ENCODE assay signal across 8 cellular contexts in genomic region chr14:80055912-80056801, GRCh38.
DNase-seq lines count a peak whose midpoint lies in the region; ATAC-seq, FAIRE-seq and TF ChIP-seq lines count a peak whose summit lies in the region.

No MANE protein-coding gene starts in this region.

- H3K4me3 Mint-ChIP-seq in progenitor cell of endocrine pancreas (ENCODE audit: low read depth) (no peak overlapping the region), natural killer cell (no peak overlapping the region)

- TF ChIP-seq CTCF in progenitor cell of endocrine pancreas (IDR thresholded peaks at IDR 0.05; ENCODE audit: unreplicated experiment) (peak; percentile 81), natural killer cell (IDR thresholded peaks at IDR 0.05) (no peak)

- H3K9me3 Mint-ChIP-seq in progenitor cell of endocrine pancreas (ENCODE audit: low read depth) (peaks cover 3% of the 10 kb centered on the region), natural killer cell (peaks cover 2 to 3% of the 10 kb centered on the region in 2 donors)

- intact Hi-C loops in natural killer cell (cut with micrococcal nuclease): no loop called here

- H3K36me3 Mint-ChIP-seq in progenitor cell of endocrine pancreas (ENCODE audit: insufficient read depth): no peaks in the 10 kb centered on the region
- no peaks in the 10 kb centered on the region for H3K36me3 Mint-ChIP-seq in natural killer cell

- no peak for ATAC-seq in natural killer cell

- DNase-seq in NK-92 treated with Interleukin-12 subunit alpha and Interleukin-12 subunit beta, amount 100 ng/mL, for 24 hours (lab: John Stamatoyannopoulos, UW): peak; percentile 0
- no peak for DNase-seq in NK-92 (lab: John Stamatoyannopoulos, UW; ENCODE audit: unreplicated experiment)
- peak; percentile 49 for DNase-seq in NAMALWA (ENCODE audit: low spot score)
- peak; percentile 52 for DNase-seq in SW480 (ENCODE audit: low spot score)
- DNase-seq in frontal cortex (ENCODE audit: low spot score in 2 of 2): peak; percentile 11 to 14
- peak; percentile 18 for DNase-seq in progenitor cell of endocrine pancreas (ENCODE audit: low spot score, unreplicated experiment)
- no peak for DNase-seq in natural killer cell
- no peak for DNase-seq in amniotic stem cell (lab: John Stamatoyannopoulos, UW)

- H3K27me3 Mint-ChIP-seq in progenitor cell of endocrine pancreas (peaks cover 8% of the 10 kb centered on the region), natural killer cell (ENCODE audit: low read depth in 2 of 2) (no peaks in the 10 kb centered on the region)

- no peak overlapping the region for H3K27ac Mint-ChIP-seq in progenitor cell of endocrine pancreas
- no peak overlapping the region for H3K27ac Mint-ChIP-seq in natural killer cell

- H3K4me1 Mint-ChIP-seq in progenitor cell of endocrine pancreas (ENCODE audit: low read depth) (peaks cover 1% of the 10 kb centered on the region), natural killer cell (no peaks in the 10 kb centered on the region)

- FAIRE-seq in frontal cortex (lab: Jason Lieb, UNC): no peak

Comparison
In these comparisons a context has a peak if more than half of its experiments do, and no peak if none do; other contexts are left out.
1. DNase-seq: peak in NK-92 treated with Interleukin-12 subunit alpha and Interleukin-12 subunit beta, amount 100 ng/mL, for 24 hours (single experiment), NAMALWA (single experiment), SW480 (single experiment), frontal cortex (2 of 2) and progenitor cell of endocrine pancreas (single experiment); none in NK-92 (single experiment), natural killer cell (single experiment) and amniotic stem cell (single experiment).